ENCODE assay signal across 18 cellular contexts in the genomic region with DNA sequence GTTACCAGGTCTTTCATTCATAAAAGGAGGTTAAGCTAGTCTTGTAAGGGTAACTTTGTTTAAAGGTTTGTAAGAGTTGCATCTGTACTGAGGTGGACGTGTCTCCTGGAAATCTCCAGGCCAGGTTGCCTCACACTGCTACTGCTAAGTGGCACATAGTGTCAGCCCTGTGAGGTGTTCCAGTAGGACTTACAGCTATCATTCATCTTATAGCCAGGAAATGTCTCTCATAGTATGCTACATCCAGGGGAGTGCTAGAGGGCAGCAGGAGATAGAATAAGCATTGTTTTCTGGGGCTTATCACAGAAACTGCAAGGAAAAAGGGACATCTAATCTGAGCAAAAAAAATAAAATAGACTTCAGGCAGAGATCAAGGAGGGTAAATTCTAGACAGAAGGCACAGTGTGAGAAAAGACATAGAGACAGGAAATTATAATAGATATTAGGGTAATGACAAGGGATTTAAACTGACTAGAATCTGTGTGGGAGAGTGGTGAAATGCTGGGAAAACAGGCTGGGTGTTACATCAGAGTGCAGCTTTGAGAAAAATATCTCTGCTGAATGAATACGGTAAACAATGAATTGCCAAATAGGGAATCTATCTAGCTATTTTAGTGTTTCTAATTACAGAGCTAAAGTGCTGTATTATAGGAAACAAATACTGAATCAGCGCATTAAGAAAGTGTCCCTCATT.
DNase-seq lines count a peak whose midpoint lies in the region; ATAC-seq and TF ChIP-seq lines count a peak whose summit lies in the region.
"Had no signal": no experiment of that assay in that cellular context is flagged by ENCODE, and none has a peak within 500 bp of the region (broad histone marks: within the 10 kb centered on the region; RNA-seq: fewer than 3 reads in every experiment).

No MANE protein-coding gene starts in this region.

- intact Hi-C loops in MCF 10A (cut with micrococcal nuclease): no loop called here
- intact Hi-C loops in breast epithelium (cut with DNase I; ENCODE audit: low total_unique reads): no loop called here
- intact Hi-C loops in body of pancreas (cut with DNase I): no loop called here
- intact Hi-C loops in left ventricle myocardium inferior (cut with micrococcal nuclease): no loop called here
- intact Hi-C loops in upper lobe of right lung (cut with DNase I): no loop called here
- intact Hi-C loops in Caco-2 (cut with micrococcal nuclease; ENCODE audit: unreplicated experiment): loop anchor here (2.0 kb wide), 1 partner anchor 282 kb away; a partner anchor contains a TSS

- POLR2A ChIA-PET in MCF 10A (lab: Yijun Ruan, JAX) (interaction anchor here (0.7 to 1.1 kb wide), 3 partner anchors 18 to 1415 kb away, joined by 3 to 4 read pairs (median 3); no protein-coding TSS in a partner anchor), Caco-2 (lab: Charles Lee) (no interaction called here)

- no TSS peak for BruUV-seq in MCF 10A (replicated peaks; lab: Mats Ljungman, UMichigan)
- no TSS peak for BruUV-seq in Caco-2 (replicated peaks; lab: Mats Ljungman, UMichigan)

- H3K36me3 Mint-ChIP-seq in MCF 10A (ENCODE audit: insufficient read depth, unreplicated experiment): peaks cover 7% of the 10 kb centered on the region
- H3K36me3 Mint-ChIP-seq in Caco-2 (ENCODE audit: insufficient read depth, unreplicated experiment): no peaks in the 10 kb centered on the region
- H3K36me3 Mint-ChIP-seq: mesothelial cell of epicardium had no signal

- H3K27ac ChIP-seq in breast epithelium: no peak overlapping the region
- peak overlapping the region in 3 of 4 donors; percentile 4 to 20 (median 6) for H3K27ac ChIP-seq in body of pancreas
- peak overlapping the region; percentile 32 for H3K27ac ChIP-seq in left ventricle myocardium inferior (replicated peaks)
- no peak overlapping the region for H3K27ac ChIP-seq in upper lobe of right lung
- H3K27ac ChIP-seq: parathyroid adenoma, SJCRH30, vagina had no signal

- H3K9me3 ChIP-seq in breast epithelium (no peaks in the 10 kb centered on the region), body of pancreas (no peaks in the 10 kb centered on the region), left ventricle myocardium inferior (replicated peaks) (no peaks in the 10 kb centered on the region), upper lobe of right lung (no peaks in the 10 kb centered on the region), Caco-2 (no peaks in the 10 kb centered on the region)
- H3K9me3 ChIP-seq: SJCRH30, vagina had no signal

- H3K9me3 Mint-ChIP-seq in MCF 10A (ENCODE audit: unreplicated experiment): no peaks in the 10 kb centered on the region
- peaks cover 9% of the 10 kb centered on the region for H3K9me3 Mint-ChIP-seq in Caco-2 (ENCODE audit: unreplicated experiment)

- TF ChIP-seq POLR2A in breast epithelium (IDR thresholded peaks at IDR 0.05): no peak
- TF ChIP-seq POLR2A in body of pancreas (IDR thresholded peaks at IDR 0.05): no peak

- H3K27ac Mint-ChIP-seq in MCF 10A (ENCODE audit: low read depth, unreplicated experiment) (no peak overlapping the region), Caco-2 (ENCODE audit: unreplicated experiment) (no peak overlapping the region)
- H3K27ac Mint-ChIP-seq: mesothelial cell of epicardium had no signal

- H3K4me1 Mint-ChIP-seq in MCF 10A (ENCODE audit: insufficient read depth, unreplicated experiment) (no peaks in the 10 kb centered on the region), Caco-2 (ENCODE audit: low read depth, unreplicated experiment) (peaks cover 14% of the 10 kb centered on the region)

- H3K4me3 Mint-ChIP-seq in MCF 10A (ENCODE audit: unreplicated experiment) (no peak overlapping the region), Caco-2 (ENCODE audit: unreplicated experiment) (no peak overlapping the region)
- H3K4me3 Mint-ChIP-seq: activated T-cell treated with anti-CD3 and anti-CD28 coated beads, Interleukin-2, amount 50 U/mL, for 4 hours; mesothelial cell of epicardium had no signal

- TF ChIP-seq CTCF in MCF 10A (IDR thresholded peaks at IDR 0.05; ENCODE audit: unreplicated experiment): no peak
- no peak for TF ChIP-seq CTCF in breast epithelium (IDR thresholded peaks at IDR 0.05)
- no peak for TF ChIP-seq CTCF in body of pancreas (IDR thresholded peaks at IDR 0.05)
- TF ChIP-seq CTCF in left ventricle myocardium inferior (IDR thresholded peaks at IDR 0.05; ENCODE audit: borderline replicate concordance): no peak
- TF ChIP-seq CTCF in upper lobe of right lung (IDR thresholded peaks at IDR 0.05): no peak
- TF ChIP-seq CTCF in Caco-2 (IDR thresholded peaks at IDR 0.05; ENCODE audit: insufficient read depth in 1 of 2, low read depth in 1 of 2, low read length in 1 of 2, severe bottlenecking in 1 of 2, unreplicated experiment in 1 of 2): no peak

- 45 to 48% methylated on average over 3 of the region's 3 CpGs for WGBS in body of pancreas, 2 donors

- DNase-seq in MCF 10A (ENCODE audit: unreplicated experiment) (peak; percentile 10), breast epithelium (ENCODE audit: low spot score in 2 of 2) (no peak), body of pancreas (no peak), left ventricle myocardium inferior (no peak), upper lobe of right lung (peak; percentile 39), Caco-2 (no peak), SKM-1 (lab: John Stamatoyannopoulos, UW; ENCODE audit: unreplicated experiment) (no peak), T-helper 9 cell (no peak)
- DNase-seq: activated CD4-positive, CD25-positive, alpha-beta regulatory T cell treated with anti-CD3 and anti-CD28 coated beads, Interleukin-2, amount 50 U/mL, for 72 hours; activated T-cell treated with anti-CD3 and anti-CD28 coated beads, Interleukin-2, amount 50 U/mL, for 4 hours; anterior cingulate cortex; effector CD8-positive, alpha-beta T cell; hypothalamus; NCI-H524; SJCRH30 had no signal

- H3K27me3 Mint-ChIP-seq in MCF 10A (ENCODE audit: insufficient read depth, unreplicated experiment): no peaks in the 10 kb centered on the region
- H3K27me3 Mint-ChIP-seq in Caco-2 (ENCODE audit: insufficient read depth, unreplicated experiment): no peaks in the 10 kb centered on the region

- ATAC-seq in body of pancreas (peak; percentile 50), upper lobe of right lung (peak; percentile 45)
- ATAC-seq: activated T-cell treated with anti-CD3 and anti-CD28 coated beads, Interleukin-2, amount 50 U/mL, for 4 hours had no signal

- H3K4me3 ChIP-seq in breast epithelium: no peak overlapping the region
- H3K4me3 ChIP-seq in body of pancreas: no peak overlapping the region
- H3K4me3 ChIP-seq in left ventricle myocardium inferior: no peak overlapping the region
- no peak overlapping the region for H3K4me3 ChIP-seq in upper lobe of right lung
- no peak overlapping the region for H3K4me3 ChIP-seq in Caco-2 (ENCODE audit: low read depth, low read length)
- H3K4me3 ChIP-seq: SJCRH30, vagina had no signal

- CTCF ChIA-PET in MCF 10A (lab: Yijun Ruan, JAX) (no interaction called here), Caco-2 (lab: Charles Lee) (interaction anchor here (0.5 kb wide), 1 partner anchor 121 kb away, joined by 8 read pairs; no protein-coding TSS in a partner anchor)

- H3K36me3 ChIP-seq in breast epithelium (no peaks in the 10 kb centered on the region), body of pancreas (replicated peaks in 1 of 2; ENCODE audit: insufficient read depth in 1 of 2, low read depth in 2 of 2) (no peaks in the 10 kb centered on the region), left ventricle myocardium inferior (peaks cover 6% of the 10 kb centered on the region), upper lobe of right lung (no peaks in the 10 kb centered on the region), Caco-2 (ENCODE audit: control insufficient read depth, insufficient read depth, low read length) (no peaks in the 10 kb centered on the region)
- H3K36me3 ChIP-seq: SJCRH30, vagina had no signal

- H3K4me1 ChIP-seq in breast epithelium (no peaks in the 10 kb centered on the region), body of pancreas (peaks cover 9% of the 10 kb centered on the region), left ventricle myocardium inferior (no peaks in the 10 kb centered on the region), upper lobe of right lung (no peaks in the 10 kb centered on the region), Caco-2 (peaks cover 5% of the 10 kb centered on the region; the same call in 1 of the 2 replicates)
- H3K4me1 ChIP-seq: parathyroid adenoma, SJCRH30, vagina had no signal

- no peaks in the 10 kb centered on the region for H3K27me3 ChIP-seq in breast epithelium
- H3K27me3 ChIP-seq in body of pancreas: no peaks in the 10 kb centered on the region
- no peaks in the 10 kb centered on the region for H3K27me3 ChIP-seq in left ventricle myocardium inferior (ENCODE audit: low read depth)
- no peaks in the 10 kb centered on the region for H3K27me3 ChIP-seq in upper lobe of right lung
- H3K27me3 ChIP-seq in Caco-2 (replicated peaks; ENCODE audit: control insufficient read depth, insufficient read depth, low read length): no peaks in the 10 kb centered on the region
- H3K27me3 ChIP-seq: SJCRH30, vagina had no signal

Comparison
In these comparisons a context has a peak if more than half of its experiments do, and no peak if none do; other contexts are left out.
1. DNase-seq: peak in MCF 10A (single experiment) and upper lobe of right lung (single experiment); none in breast epithelium (0 of 2), body of pancreas (0 of 4), left ventricle myocardium inferior (single experiment), Caco-2 (0 of 2), SKM-1 (single experiment) and T-helper 9 cell (single experiment).
2. H3K27ac ChIP-seq: peak in body of pancreas (3 of 4) and left ventricle myocardium inferior (single experiment); none in breast epithelium (0 of 2) and upper lobe of right lung (single experiment).